ENCODE assay signal across 29 cellular contexts in genomic region chr15:53807500-53807899, GRCh38. TPM values are rescaled to one million over a fixed set of nuclear protein-coding genes. Genes with fewer than 3 reads are reported as not detected.
"Had no signal": no experiment of that assay in that cellular context is flagged by ENCODE, and none has a peak within 500 bp of the region (broad histone marks: within the 10 kb centered on the region; RNA-seq: fewer than 3 reads in every experiment).

No MANE protein-coding gene starts in this region.

- H3K36me3 ChIP-seq: cardiac muscle cell, gastrocnemius medialis, lower lobe of right lung, thoracic aorta, uterus had no signal

- H3K4me3 ChIP-seq: body of pancreas, cardiac muscle cell, gastrocnemius medialis, lower lobe of right lung, mucosa of descending colon, skin epidermis, thoracic aorta, uterus had no signal

- H3K27me3 ChIP-seq: body of pancreas, cardiac muscle cell, gastrocnemius medialis, uterus had no signal

- H3K9me3 ChIP-seq: body of pancreas, gastrocnemius medialis, lower lobe of right lung, mucosa of descending colon, thoracic aorta, uterus had no signal

- H3K4me1 ChIP-seq: body of pancreas, gastrocnemius medialis, lower lobe of right lung, uterus had no signal

- DNase-seq: activated B cell treated with CpG ODN at 0.5 μM for 24 hours; activated CD8-positive, alpha-beta memory T cell treated with anti-CD3 and anti-CD28 coated beads, Interleukin-2, amount 10 ng/mL, durations not matched to agents 7 days and 5 days; activated CD8-positive, alpha-beta T cell treated with anti-CD3 and anti-CD28 coated beads, Interleukin-2, amount 10 ng/mL, durations not matched to agents 7 days and 5 days; activated naive CD4-positive, alpha-beta T cell; activated T-cell treated with anti-CD3 and anti-CD28 coated beads, Interleukin-2, amount 50 U/mL, for 72 hours; aorta; body of pancreas; cortex of kidney; effector memory CD8-positive, alpha-beta T cell; gastrocnemius medialis; glutamatergic neuron; hippocampal formation; left colon; lower lobe of right lung; mucosa of descending colon; posterior cingulate gyrus; stimulated activated CD4-positive, alpha-beta T cell treated with anti-CD3 and anti-CD28 coated beads, Interleukin-4, amount 100 ng/mL, for 24 hours; T-helper 1 cell; uterus had no signal

- ATAC-seq: activated CD8-positive, alpha-beta memory T cell treated with anti-CD3 and anti-CD28 coated beads, Interleukin-2, amount 10 ng/mL, durations not matched to agents 7 days and 5 days; activated CD8-positive, alpha-beta T cell treated with anti-CD3 and anti-CD28 coated beads, Interleukin-2, amount 10 ng/mL, durations not matched to agents 7 days and 5 days; activated naive CD4-positive, alpha-beta T cell treated with anti-CD3 and anti-CD28 coated beads, Interleukin-2, amount 50 U/mL, for 72 hours; activated T-cell treated with anti-CD3 and anti-CD28 coated beads, Interleukin-2, amount 50 U/mL, for 72 hours; body of pancreas; effector memory CD8-positive, alpha-beta T cell; gastrocnemius medialis; lower lobe of right lung; natural killer cell treated with Interleukin-12 subunit alpha and Interleukin-12 subunit beta and Interleukin-15 and Interleukin-18, amount 100 ng/mL, for 72 hours; sciatic nerve; stimulated activated effector memory CD8-positive, alpha-beta T cell treated with anti-CD3 and anti-CD28 coated beads, Interleukin-12 subunit alpha, Interleukin-12 subunit beta, amount 100 ng/mL, for 72 hours had no signal

- H3K27ac ChIP-seq: body of pancreas, cardiac muscle cell, gastrocnemius medialis, lower lobe of right lung, skin epidermis, thoracic aorta, uterus had no signal

RNA-seq across cellular contexts. Expression of gene WDR72, which starts 48.0 kb away (rescaled TPM):
- total RNA-seq: activated B cell treated with CpG ODN at 0.5 μM for 24 hours; activated CD8-positive, alpha-beta memory T cell treated with anti-CD3 and anti-CD28 coated beads, Interleukin-2, amount 10 ng/mL, durations not matched to agents 7 days and 5 days; activated CD8-positive, alpha-beta T cell treated with anti-CD3 and anti-CD28 coated beads, Interleukin-2, amount 10 ng/mL, durations not matched to agents 7 days and 5 days; activated naive CD4-positive, alpha-beta T cell treated with anti-CD3 and anti-CD28 coated beads, Interleukin-2, amount 50 U/mL, for 72 hours; activated T-cell treated with anti-CD3 and anti-CD28 coated beads, Interleukin-2, amount 50 U/mL, for 72 hours; myocyte; natural killer cell treated with Interleukin-12 subunit alpha and Interleukin-12 subunit beta and Interleukin-15 and Interleukin-18, amount 100 ng/mL, for 72 hours; osteoblast; sciatic nerve; subcutaneous adipose tissue had no signal
- polyA plus RNA-seq: aorta had no signal
